ENCODE assay signal across 21 cellular contexts in genomic region chr19:46573679-46574522, GRCh38. TPM values are rescaled to one million over a fixed set of nuclear protein-coding genes. Genes with fewer than 3 reads are reported as not detected.
DNase-seq lines count a peak whose midpoint lies in the region; ATAC-seq and TF ChIP-seq lines count a peak whose summit lies in the region.
"Had no signal": no experiment of that assay in that cellular context is flagged by ENCODE, and none has a peak within 500 bp of the region (broad histone marks: within the 10 kb centered on the region; RNA-seq: fewer than 3 reads in every experiment).

No MANE protein-coding gene starts in this region.

- no peaks in the 10 kb centered on the region for H3K27me3 ChIP-seq in BLaER1 treated with 17β-estradiol and CSF1 and Interleukin-3, amounts not matched to agents 10 nM and 100 nM
- H3K27me3 ChIP-seq in CD8-positive, alpha-beta T cell (ENCODE audit: insufficient read depth, low read length), result no peaks in the 10 kb centered on the region
- no peaks in the 10 kb centered on the region for H3K27me3 ChIP-seq in naive thymus-derived CD4-positive, alpha-beta T cell (ENCODE audit: control insufficient read depth in 2 of 2, insufficient read depth in 2 of 2, low read length in 2 of 2)
- H3K27me3 ChIP-seq: Peyer's patch had no signal

- no peak overlapping the region for H3K4me3 ChIP-seq in BLaER1 treated with 17β-estradiol and CSF1 and Interleukin-3, amounts not matched to agents 10 nM and 100 nM
- no peak overlapping the region for H3K4me3 ChIP-seq in CD8-positive, alpha-beta T cell (ENCODE audit: low read depth, low read length)
- H3K4me3 ChIP-seq in naive thymus-derived CD4-positive, alpha-beta T cell (ENCODE audit: low read length), result no peak overlapping the region
- H3K4me3 ChIP-seq: Peyer's patch, thoracic aorta had no signal

- no peaks in the 10 kb centered on the region for H3K9me3 Mint-ChIP-seq in CD8-positive, alpha-beta T cell
- H3K9me3 Mint-ChIP-seq in activated T-helper 2 cell treated with anti-CD3 and anti-CD28 coated beads, Interferon-gamma antibody, Interleukin-2, Interleukin-4, amounts not matched to agents 10 μg/mL and 5 μg/mL and 100 μg/mL, durations not matched to agents 14 hours and 24 hours and 36 hours, result no peaks in the 10 kb centered on the region
- H3K9me3 Mint-ChIP-seq in naive thymus-derived CD4-positive, alpha-beta T cell, result no peaks in the 10 kb centered on the region
- H3K9me3 Mint-ChIP-seq in stimulated activated effector memory CD8-positive, alpha-beta T cell treated with anti-CD3 and anti-CD28 coated beads, Interleukin-12 subunit alpha, Interleukin-12 subunit beta, amount 100 ng/mL, for 72 hours, result no peaks in the 10 kb centered on the region
- H3K9me3 Mint-ChIP-seq: T-cell had no signal

- POLR2A ChIA-PET in CD8-positive, alpha-beta T cell (lab: Charles Lee), result no interaction called here
- POLR2A ChIA-PET in naive thymus-derived CD4-positive, alpha-beta T cell (lab: Charles Lee), result interaction anchor here (1.1 kb wide), 1 partner anchor 38 kb away, joined by 3 read pairs; no protein-coding TSS in a partner anchor

- H3K4me1 ChIP-seq in BLaER1 treated with 17β-estradiol and CSF1 and Interleukin-3, amounts not matched to agents 10 nM and 100 nM, result peaks cover 35 to 41% (median 38%) of the 10 kb centered on the region in 10 experiments
- H3K4me1 ChIP-seq in CD8-positive, alpha-beta T cell (ENCODE audit: insufficient read depth, low read length), result peaks cover 10% of the 10 kb centered on the region
- peaks cover 0 to 12% of the 10 kb centered on the region in 2 donors for H3K4me1 ChIP-seq in naive thymus-derived CD4-positive, alpha-beta T cell (ENCODE audit: control insufficient read depth in 2 of 2, insufficient read depth in 2 of 2, low read length in 2 of 2)
- H3K4me1 ChIP-seq: foreskin keratinocyte, Peyer's patch had no signal

- peaks cover 8 to 25% (median 21%) of the 10 kb centered on the region in 11 experiments; a peak in 20 of 22 replicates for H3K9me3 ChIP-seq in BLaER1 treated with 17β-estradiol and CSF1 and Interleukin-3, amounts not matched to agents 10 nM and 100 nM (replicated peaks in 1 of 11)
- H3K9me3 ChIP-seq in CD8-positive, alpha-beta T cell (ENCODE audit: low read length), result no peaks in the 10 kb centered on the region
- no peaks in the 10 kb centered on the region for H3K9me3 ChIP-seq in naive thymus-derived CD4-positive, alpha-beta T cell (ENCODE audit: control insufficient read depth in 2 of 3, low read length in 3 of 3)
- H3K9me3 ChIP-seq: Peyer's patch, thoracic aorta had no signal

- H3K36me3 ChIP-seq in BLaER1 treated with 17β-estradiol and CSF1 and Interleukin-3, amounts not matched to agents 10 nM and 100 nM, result 0 out of 22 replicates have a peak, but pooled peaks cover 0 to 2% (median 0%) of the 10 kb centered on the region in 11 experiments
- H3K36me3 ChIP-seq in CD8-positive, alpha-beta T cell (ENCODE audit: insufficient read depth, low read length), result no peaks in the 10 kb centered on the region
- H3K36me3 ChIP-seq in naive thymus-derived CD4-positive, alpha-beta T cell (ENCODE audit: control insufficient read depth in 2 of 3, insufficient read depth in 3 of 3, low read length in 3 of 3), result no peaks in the 10 kb centered on the region
- H3K36me3 ChIP-seq: Peyer's patch, thoracic aorta had no signal

- no peak for TF ChIP-seq CTCF in CD8-positive, alpha-beta T cell (IDR thresholded peaks at IDR 0.05)

- H3K4me1 Mint-ChIP-seq in CD8-positive, alpha-beta T cell (ENCODE audit: low read depth), result peaks cover 19% of the 10 kb centered on the region
- H3K4me1 Mint-ChIP-seq in activated T-helper 2 cell treated with anti-CD3 and anti-CD28 coated beads, Interferon-gamma antibody, Interleukin-2, Interleukin-4, amounts not matched to agents 10 μg/mL and 5 μg/mL and 100 μg/mL, durations not matched to agents 14 hours and 24 hours and 36 hours (ENCODE audit: low read depth), result peaks cover 11% of the 10 kb centered on the region
- peaks cover 10 to 45% (median 27%) of the 10 kb centered on the region in 7 donors for H3K4me1 Mint-ChIP-seq in naive thymus-derived CD4-positive, alpha-beta T cell
- peaks cover 8% of the 10 kb centered on the region for H3K4me1 Mint-ChIP-seq in stimulated activated effector memory CD8-positive, alpha-beta T cell treated with anti-CD3 and anti-CD28 coated beads, Interleukin-12 subunit alpha, Interleukin-12 subunit beta, amount 100 ng/mL, for 72 hours

- H3K27me3 Mint-ChIP-seq in CD8-positive, alpha-beta T cell (ENCODE audit: low read depth), result peaks cover 11% of the 10 kb centered on the region
- peaks cover 12% of the 10 kb centered on the region for H3K27me3 Mint-ChIP-seq in activated T-helper 2 cell treated with anti-CD3 and anti-CD28 coated beads, Interferon-gamma antibody, Interleukin-2, Interleukin-4, amounts not matched to agents 10 μg/mL and 5 μg/mL and 100 μg/mL, durations not matched to agents 14 hours and 24 hours and 36 hours (ENCODE audit: low read depth)
- peaks cover 0 to 18% (median 0%) of the 10 kb centered on the region in 5 donors for H3K27me3 Mint-ChIP-seq in naive thymus-derived CD4-positive, alpha-beta T cell

- peak overlapping the region in 2 of 11 experiments; percentile 29 to 30; a peak in 1 of 22 replicates for H3K9ac ChIP-seq in BLaER1 treated with 17β-estradiol and CSF1 and Interleukin-3, amounts not matched to agents 10 nM and 100 nM

- no peaks in the 10 kb centered on the region for H3K36me3 Mint-ChIP-seq in CD8-positive, alpha-beta T cell
- H3K36me3 Mint-ChIP-seq in activated T-helper 2 cell treated with anti-CD3 and anti-CD28 coated beads, Interferon-gamma antibody, Interleukin-2, Interleukin-4, amounts not matched to agents 10 μg/mL and 5 μg/mL and 100 μg/mL, durations not matched to agents 14 hours and 24 hours and 36 hours (ENCODE audit: low read depth), result no peaks in the 10 kb centered on the region
- peaks cover 0 to 6% (median 0%) of the 10 kb centered on the region in 5 donors for H3K36me3 Mint-ChIP-seq in naive thymus-derived CD4-positive, alpha-beta T cell
- no peaks in the 10 kb centered on the region for H3K36me3 Mint-ChIP-seq in stimulated activated effector memory CD8-positive, alpha-beta T cell treated with anti-CD3 and anti-CD28 coated beads, Interleukin-12 subunit alpha, Interleukin-12 subunit beta, amount 100 ng/mL, for 72 hours
- H3K36me3 Mint-ChIP-seq: T-cell had no signal

- no peak overlapping the region for H3K27ac ChIP-seq in BLaER1 treated with 17β-estradiol and CSF1 and Interleukin-3, amounts not matched to agents 10 nM and 100 nM
- no peak overlapping the region for H3K27ac ChIP-seq in CD8-positive, alpha-beta T cell (ENCODE audit: low read depth, low read length)
- H3K27ac ChIP-seq in naive thymus-derived CD4-positive, alpha-beta T cell (ENCODE audit: low read depth, low read length), result no peak overlapping the region
- H3K27ac ChIP-seq: foreskin keratinocyte, Peyer's patch, thoracic aorta had no signal

- no peak for ATAC-seq in CD8-positive, alpha-beta T cell
- no peak for ATAC-seq in naive thymus-derived CD4-positive, alpha-beta T cell
- ATAC-seq in stimulated activated effector memory CD8-positive, alpha-beta T cell treated with anti-CD3 and anti-CD28 coated beads, Interleukin-12 subunit alpha, Interleukin-12 subunit beta, amount 100 ng/mL, for 72 hours, result no peak
- ATAC-seq: foreskin keratinocyte had no signal

- CTCF ChIA-PET in CD8-positive, alpha-beta T cell (lab: Charles Lee), result interaction anchor here (0.9 kb wide), 1 partner anchor 37 kb away, joined by 3 read pairs; no protein-coding TSS in a partner anchor
- CTCF ChIA-PET in naive thymus-derived CD4-positive, alpha-beta T cell (lab: Charles Lee), result interaction anchor here (0.6 to 1.0 kb wide), 3 partner anchors 51 to 157 kb away, joined by 3 to 4 read pairs (median 4); no protein-coding TSS in a partner anchor

- peak overlapping the region; percentile 24 for H3K4me3 Mint-ChIP-seq in CD8-positive, alpha-beta T cell
- no peak overlapping the region for H3K4me3 Mint-ChIP-seq in activated T-helper 2 cell treated with anti-CD3 and anti-CD28 coated beads, Interferon-gamma antibody, Interleukin-2, Interleukin-4, amounts not matched to agents 10 μg/mL and 5 μg/mL and 100 μg/mL, durations not matched to agents 14 hours and 24 hours and 36 hours (ENCODE audit: low read depth)
- peak overlapping the region; percentile 21 to 72 (median 62) for H3K4me3 Mint-ChIP-seq in naive thymus-derived CD4-positive, alpha-beta T cell
- no peak overlapping the region for H3K4me3 Mint-ChIP-seq in stimulated activated effector memory CD8-positive, alpha-beta T cell treated with anti-CD3 and anti-CD28 coated beads, Interleukin-12 subunit alpha, Interleukin-12 subunit beta, amount 100 ng/mL, for 72 hours

- no peak overlapping the region for H3K27ac Mint-ChIP-seq in CD8-positive, alpha-beta T cell
- H3K27ac Mint-ChIP-seq in activated T-helper 2 cell treated with anti-CD3 and anti-CD28 coated beads, Interferon-gamma antibody, Interleukin-2, Interleukin-4, amounts not matched to agents 10 μg/mL and 5 μg/mL and 100 μg/mL, durations not matched to agents 14 hours and 24 hours and 36 hours, result peak overlapping the region; percentile 2
- H3K27ac Mint-ChIP-seq in naive thymus-derived CD4-positive, alpha-beta T cell, result peak overlapping the region in 8 of 9 donors; percentile 1 to 84 (median 40)
- H3K27ac Mint-ChIP-seq in stimulated activated effector memory CD8-positive, alpha-beta T cell treated with anti-CD3 and anti-CD28 coated beads, Interleukin-12 subunit alpha, Interleukin-12 subunit beta, amount 100 ng/mL, for 72 hours, result no peak overlapping the region
- H3K27ac Mint-ChIP-seq: T-cell had no signal

- H3K4me2 ChIP-seq in BLaER1 treated with 17β-estradiol and CSF1 and Interleukin-3, amounts not matched to agents 10 nM and 100 nM, result peak overlapping the region; percentile 1 to 61 (median 52); a peak in 21 of 22 replicates

- no peaks in the 10 kb centered on the region for H4K20me1 ChIP-seq in BLaER1 treated with 17β-estradiol and CSF1 and Interleukin-3, amounts not matched to agents 10 nM and 100 nM

- intact Hi-C loops in CD8-positive, alpha-beta T cell (cut with DNase I, micrococcal nuclease), result no loop called here
- intact Hi-C loops in activated T-helper 2 cell treated with anti-CD3 and anti-CD28 coated beads, Interferon-gamma antibody, Interleukin-2, Interleukin-4, amounts not matched to agents 10 μg/mL and 5 μg/mL and 100 μg/mL, durations not matched to agents 14 hours and 24 hours and 36 hours (cut with micrococcal nuclease), result no loop called here
- intact Hi-C loops in naive thymus-derived CD4-positive, alpha-beta T cell (cut with micrococcal nuclease), result no loop called here

- DNase-seq in CD8-positive, alpha-beta T cell, result no peak
- DNase-seq in activated T-helper 2 cell treated with anti-CD3 and anti-CD28 coated beads, Interferon-gamma antibody, Interleukin-2, Interleukin-4, amounts not matched to agents 10 μg/mL and 5 μg/mL and 100 μg/mL, durations not matched to agents 14 hours and 24 hours and 36 hours (ENCODE audit: low spot score), result no peak
- DNase-seq in naive thymus-derived CD4-positive, alpha-beta T cell, result no peak
- DNase-seq in amniotic stem cell (lab: John Stamatoyannopoulos, UW) (no peak), NCI-H2196 (lab: John Stamatoyannopoulos, UW; ENCODE audit: unreplicated experiment) (no peak)
- DNase-seq in stimulated activated effector memory CD8-positive, alpha-beta T cell treated with anti-CD3 and anti-CD28 coated beads, Interleukin-12 subunit alpha, Interleukin-12 subunit beta, amount 100 ng/mL, for 72 hours (ENCODE audit: low spot score in 2 of 2), result no peak
- DNase-seq: effector CD8-positive, alpha-beta T cell; foreskin keratinocyte; GDM1; KG1; mammary epithelial cell; NCI-H146; NCI-H524; occipital lobe; Peyer's patch; SIG-M5 had no signal

RNA-seq across cellular contexts. Expression of gene CALM3, which starts 27.2 kb away (rescaled TPM):
- total RNA-seq in CD8-positive, alpha-beta T cell, result 100 to 1,000 TPM; 139 to 150 TPM
- 537 and 553 TPM in 2 replicates for total RNA-seq in activated T-helper 2 cell treated with anti-CD3 and anti-CD28 coated beads, Interferon-gamma antibody, Interleukin-2, Interleukin-4, amounts not matched to agents 10 μg/mL and 5 μg/mL and 100 μg/mL, durations not matched to agents 14 hours and 24 hours and 36 hours
- 100 to 1,000 TPM; 203 to 517 (median 266) TPM for total RNA-seq in naive thymus-derived CD4-positive, alpha-beta T cell
- polyA plus RNA-seq in naive thymus-derived CD4-positive, alpha-beta T cell, result 100 to 1,000 TPM; 242 to 254 TPM

RNA-seq across cellular contexts. Expression of gene PTGIR, which starts 51.0 kb away (rescaled TPM):
- under 1 TPM in 1 of 2 experiments, not detected in 1; 0.25 TPM for total RNA-seq in CD8-positive, alpha-beta T cell
- total RNA-seq in activated T-helper 2 cell treated with anti-CD3 and anti-CD28 coated beads, Interferon-gamma antibody, Interleukin-2, Interleukin-4, amounts not matched to agents 10 μg/mL and 5 μg/mL and 100 μg/mL, durations not matched to agents 14 hours and 24 hours and 36 hours, result 214 and 218 TPM in 2 replicates
- total RNA-seq in naive thymus-derived CD4-positive, alpha-beta T cell, result 10 to 100 TPM in 1 of 5 experiments, 1 to 10 TPM in 4; 4.2 to 99.1 (median 4.9) TPM
- 10 to 100 TPM in 1 of 2 donors, 1 to 10 TPM in 1; 5.1 to 13.2 TPM for polyA plus RNA-seq in naive thymus-derived CD4-positive, alpha-beta T cell
- total RNA-seq: foreskin keratinocyte, HT-29, occipital lobe, renal cortical epithelial cell had no signal
- polyA plus RNA-seq: mammary epithelial cell had no signal

Comparison
In these comparisons a context has a peak if more than half of its experiments do, and no peak if none do; other contexts are left out.
1. H3K27ac Mint-ChIP-seq: peak in activated T-helper 2 cell treated with anti-CD3 and anti-CD28 coated beads, Interferon-gamma antibody, Interleukin-2, Interleukin-4, amounts not matched to agents 10 μg/mL and 5 μg/mL and 100 μg/mL, durations not matched to agents 14 hours and 24 hours and 36 hours (single experiment) and naive thymus-derived CD4-positive, alpha-beta T cell (8 of 9); none in CD8-positive, alpha-beta T cell (single experiment) and stimulated activated effector memory CD8-positive, alpha-beta T cell treated with anti-CD3 and anti-CD28 coated beads, Interleukin-12 subunit alpha, Interleukin-12 subunit beta, amount 100 ng/mL, for 72 hours (single experiment).
2. H3K4me3 Mint-ChIP-seq: peak in CD8-positive, alpha-beta T cell (single experiment) and naive thymus-derived CD4-positive, alpha-beta T cell (10 of 10); none in activated T-helper 2 cell treated with anti-CD3 and anti-CD28 coated beads, Interferon-gamma antibody, Interleukin-2, Interleukin-4, amounts not matched to agents 10 μg/mL and 5 μg/mL and 100 μg/mL, durations not matched to agents 14 hours and 24 hours and 36 hours (single experiment) and stimulated activated effector memory CD8-positive, alpha-beta T cell treated with anti-CD3 and anti-CD28 coated beads, Interleukin-12 subunit alpha, Interleukin-12 subunit beta, amount 100 ng/mL, for 72 hours (single experiment).
3. RNA of gene PTGIR, which starts 51.0 kb away (total RNA-seq): 214 to 218 TPM in activated T-helper 2 cell treated with anti-CD3 and anti-CD28 coated beads, Interferon-gamma antibody, Interleukin-2, Interleukin-4, amounts not matched to agents 10 μg/mL and 5 μg/mL and 100 μg/mL, durations not matched to agents 14 hours and 24 hours and 36 hours and 4.2 to 99.1 TPM in naive thymus-derived CD4-positive, alpha-beta T cell; 0.25 TPM in CD8-positive, alpha-beta T cell; every median in the first group is over 4 times any median in the second.